Comparison of ENCODE assay signal across 18 cellular contexts in genomic region chr5:107556575-107556974, GRCh38.
"Had no signal": no experiment of that assay in that cellular context is flagged by ENCODE, and none has a peak within 500 bp of the region (broad histone marks: within the 10 kb centered on the region; RNA-seq: fewer than 3 reads in every experiment).

No MANE protein-coding gene starts in this region.

- H3K36me3 Mint-ChIP-seq: naive thymus-derived CD4-positive, alpha-beta T cell had no signal

- H3K4me1 ChIP-seq: colonic mucosa, parathyroid adenoma, transverse colon had no signal

- H3K4me1 Mint-ChIP-seq: activated T-helper 17 cell treated with anti-CD3 and anti-CD28 coated beads, Interleukin-2, amount 50 U/mL, for 72 hours; naive thymus-derived CD4-positive, alpha-beta T cell had no signal

- H3K9me3 Mint-ChIP-seq: activated naive CD4-positive, alpha-beta T cell treated with anti-CD3 and anti-CD28 coated beads for 36 hours; activated T-helper 17 cell treated with anti-CD3 and anti-CD28 coated beads, Interleukin-2, amount 50 U/mL, for 72 hours; naive thymus-derived CD4-positive, alpha-beta T cell had no signal

- H3K4me3 ChIP-seq: colonic mucosa, lung, mucosa of descending colon, transverse colon had no signal

- H3K4me3 Mint-ChIP-seq: activated naive CD4-positive, alpha-beta T cell treated with anti-CD3 and anti-CD28 coated beads for 36 hours; activated T-helper 17 cell treated with anti-CD3 and anti-CD28 coated beads, Interleukin-2, amount 50 U/mL, for 72 hours; naive thymus-derived CD4-positive, alpha-beta T cell had no signal

- H3K27ac ChIP-seq: colonic mucosa, neutrophil, parathyroid adenoma, transverse colon had no signal

- H3K9me3 ChIP-seq: colonic mucosa, mucosa of descending colon, neutrophil, transverse colon had no signal

- DNase-seq: activated CD4-positive, alpha-beta T cell treated with anti-CD3 and anti-CD28 coated beads, Interleukin-2, amount 50 U/mL, for 1 hour; activated naive CD4-positive, alpha-beta T cell treated with anti-CD3 and anti-CD28 coated beads for 36 hours; caudate nucleus; colonic mucosa; effector CD4-positive, alpha-beta T cell; mucosa of descending colon; naive thymus-derived CD4-positive, alpha-beta T cell; small intestine; stimulated activated CD4-positive, alpha-beta T cell treated with anti-CD3 and anti-CD28 coated beads, Interleukin-4, amount 100 ng/mL, for 4 hours; stimulated activated CD8-positive, alpha-beta memory T cell treated with anti-CD3 and anti-CD28 coated beads, Interleukin-4, amount 100 ng/mL, for 48 hours; stimulated activated naive CD8-positive, alpha-beta T cell treated with anti-CD3 and anti-CD28 coated beads, Interleukin-15, Interleukin-2, amounts not matched to agents 100 U/mL and 50 U/mL, for 24 hours; T-helper 9 cell; transverse colon had no signal

- H3K27ac Mint-ChIP-seq: activated naive CD4-positive, alpha-beta T cell treated with anti-CD3 and anti-CD28 coated beads for 36 hours; activated T-helper 17 cell treated with anti-CD3 and anti-CD28 coated beads, Interleukin-2, amount 50 U/mL, for 72 hours; naive thymus-derived CD4-positive, alpha-beta T cell had no signal

- H3K9ac ChIP-seq: parathyroid adenoma had no signal

- H3K36me3 ChIP-seq: colonic mucosa, neutrophil, transverse colon had no signal

- H2AFZ ChIP-seq: parathyroid adenoma had no signal

- H3K27me3 ChIP-seq: colonic mucosa, neutrophil, transverse colon had no signal

- ATAC-seq: activated CD4-positive, CD25-positive, alpha-beta regulatory T cell treated with anti-CD3 and anti-CD28 coated beads, Interleukin-2, amount 50 U/mL, for 24 hours; activated T-helper 17 cell treated with anti-CD3 and anti-CD28 coated beads, Interleukin-2, amount 50 U/mL, for 72 hours; mucosa of descending colon; naive thymus-derived CD4-positive, alpha-beta T cell; stimulated activated naive CD8-positive, alpha-beta T cell treated with anti-CD3 and anti-CD28 coated beads, Interleukin-15, Interleukin-2, amounts not matched to agents 100 U/mL and 50 U/mL, for 24 hours had no signal
